In the genomic region with DNA sequence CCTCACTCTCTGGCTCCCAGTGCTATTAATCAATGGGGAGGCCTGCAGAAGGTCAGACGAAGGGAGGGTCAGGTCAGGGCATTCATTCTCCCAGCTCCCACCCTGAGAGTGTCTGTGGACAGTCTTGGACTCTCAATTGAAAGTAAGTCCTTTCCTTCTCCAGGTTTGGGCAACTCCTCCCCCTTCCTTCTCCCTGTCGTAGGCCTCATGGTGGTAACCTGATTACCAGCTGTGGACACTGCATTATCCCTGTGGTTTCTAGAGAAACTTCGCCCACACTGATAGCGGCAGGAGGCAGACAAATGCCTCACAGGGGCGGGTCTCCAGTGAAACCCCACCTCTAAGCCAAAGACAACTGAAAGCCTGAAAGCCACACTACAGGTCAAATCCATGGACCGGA, we compare ENCODE assay signal across 8 cellular contexts. TPM values are rescaled to one million over a fixed set of nuclear protein-coding genes. Genes with fewer than 3 reads are reported as not detected.
DNase-seq lines count a peak whose midpoint lies in the region; ATAC-seq lines count a peak whose summit lies in the region.

No MANE protein-coding gene starts in this region.

- no peaks in the 10 kb centered on the region for H3K9me3 Mint-ChIP-seq in activated CD4-positive, alpha-beta memory T cell treated with anti-CD3 and anti-CD28 coated beads for 36 hours

- DNase-seq in H7 (peak; percentile 52), left lobe of liver (ENCODE audit: low spot score) (no peak), DMS53 treated with DMSO at 0.1 percent for 48 hours (lab: John Stamatoyannopoulos, UW; ENCODE audit: unreplicated experiment) (no peak), HuH-7 (ENCODE audit: low spot score) (no peak)
- peak; percentile 65 for DNase-seq in activated CD4-positive, alpha-beta memory T cell treated with anti-CD3 and anti-CD28 coated beads for 36 hours

- peak overlapping the region in 10 of 11 experiments; percentile 14 to 60 (median 52); a peak in 18 of 22 replicates for H3K9ac ChIP-seq in BLaER1 treated with 17β-estradiol and CSF1 and Interleukin-3, amounts not matched to agents 10 nM and 100 nM

- H3K4me3 Mint-ChIP-seq in activated CD4-positive, alpha-beta memory T cell treated with anti-CD3 and anti-CD28 coated beads for 36 hours = peak overlapping the region; percentile 40

- H3K36me3 Mint-ChIP-seq in activated CD4-positive, alpha-beta memory T cell treated with anti-CD3 and anti-CD28 coated beads for 36 hours = peaks cover under 1% of the 10 kb centered on the region

- H3K4me3 ChIP-seq in BLaER1 treated with 17β-estradiol and CSF1 and Interleukin-3, amounts not matched to agents 10 nM and 100 nM = no peak overlapping the region; a peak in 1 of 20 replicates
- no peak overlapping the region for H3K4me3 ChIP-seq in H7 (ENCODE audit: insufficient read depth, low read depth, low read length)

- H3K27ac ChIP-seq in BLaER1 treated with 17β-estradiol and CSF1 and Interleukin-3, amounts not matched to agents 10 nM and 100 nM = peak overlapping the region in 10 of 11 experiments; percentile 18 to 62 (median 45); a peak in 19 of 22 replicates

- H3K27me3 Mint-ChIP-seq in activated CD4-positive, alpha-beta memory T cell treated with anti-CD3 and anti-CD28 coated beads for 36 hours = no peaks in the 10 kb centered on the region

- intact Hi-C loops in activated CD4-positive, alpha-beta memory T cell treated with anti-CD3 and anti-CD28 coated beads for 36 hours (cut with micrococcal nuclease) = loop anchor here (2.0 kb wide), 1 partner anchor 18 kb away; no protein-coding TSS in a partner anchor

- ATAC-seq in left lobe of liver (peak; percentile 48), HG02884 (IDR thresholded peaks at IDR 0.05; ENCODE audit: unreplicated experiment) (no peak), GM19351 (IDR thresholded peaks at IDR 0.05; ENCODE audit: unreplicated experiment) (no peak)

- peak overlapping the region; percentile 68 for H3K27ac Mint-ChIP-seq in activated CD4-positive, alpha-beta memory T cell treated with anti-CD3 and anti-CD28 coated beads for 36 hours

- H3K27me3 ChIP-seq in BLaER1 treated with 17β-estradiol and CSF1 and Interleukin-3, amounts not matched to agents 10 nM and 100 nM = no peaks in the 10 kb centered on the region
- no peaks in the 10 kb centered on the region for H3K27me3 ChIP-seq in H7 (ENCODE audit: control insufficient read depth, insufficient read depth, low read length)

- POLR2A ChIA-PET in activated CD4-positive, alpha-beta memory T cell treated with anti-CD3 and anti-CD28 coated beads for 36 hours (lab: Charles Lee) = interaction anchor here (1.1 to 1.2 kb wide), 2 partner anchors 10 to 24 kb away, joined by 3 to 4 read pairs; no protein-coding TSS in a partner anchor

- H3K4me2 ChIP-seq in BLaER1 treated with 17β-estradiol and CSF1 and Interleukin-3, amounts not matched to agents 10 nM and 100 nM = peak overlapping the region; percentile 74 to 99 (median 88)

- H3K4me1 Mint-ChIP-seq in activated CD4-positive, alpha-beta memory T cell treated with anti-CD3 and anti-CD28 coated beads for 36 hours (ENCODE audit: low read depth) = peaks cover 90% of the 10 kb centered on the region

- no peaks in the 10 kb centered on the region for H3K9me3 ChIP-seq in BLaER1 treated with 17β-estradiol and CSF1 and Interleukin-3, amounts not matched to agents 10 nM and 100 nM (replicated peaks in 1 of 11)

- peaks cover 68 to 100% (median 98%) of the 10 kb centered on the region in 11 experiments for H4K20me1 ChIP-seq in BLaER1 treated with 17β-estradiol and CSF1 and Interleukin-3, amounts not matched to agents 10 nM and 100 nM

- peaks cover 0 to 18% (median 12%) of the 10 kb centered on the region in 11 experiments; a peak in 18 of 22 replicates for H3K36me3 ChIP-seq in BLaER1 treated with 17β-estradiol and CSF1 and Interleukin-3, amounts not matched to agents 10 nM and 100 nM
- no peaks in the 10 kb centered on the region for H3K36me3 ChIP-seq in H7 (replicated peaks; ENCODE audit: control insufficient read depth, insufficient read depth, low read length)

- peaks cover 96 to 100% (median 98%) of the 10 kb centered on the region in 10 experiments for H3K4me1 ChIP-seq in BLaER1 treated with 17β-estradiol and CSF1 and Interleukin-3, amounts not matched to agents 10 nM and 100 nM

- CTCF ChIA-PET in activated CD4-positive, alpha-beta memory T cell treated with anti-CD3 and anti-CD28 coated beads for 36 hours (lab: Charles Lee) = interaction anchor here (0.7 to 2.0 kb wide), 3 partner anchors 24 to 59 kb away, joined by 3 to 5 read pairs (median 5); a partner anchor contains a TSS

RNA-seq across cellular contexts. Expression of a gene that starts 57.7 kb away (rescaled TPM):
- total RNA-seq in H7 (2014; rRNA removed; shearing (Covaris generic)) = 25.7 and 31.0 TPM in 2 replicates
- total RNA-seq in activated CD4-positive, alpha-beta memory T cell treated with anti-CD3 and anti-CD28 coated beads for 36 hours = 10 to 100 TPM; 57.9 to 62.3 TPM
- total RNA-seq in left lobe of liver = 3.6 TPM

RNA-seq across cellular contexts. Expression of a gene that starts 58.6 kb away (rescaled TPM):
- 98.7 and 100 TPM in 2 replicates for total RNA-seq in H7 (2014; rRNA removed; shearing (Covaris generic))
- total RNA-seq in activated CD4-positive, alpha-beta memory T cell treated with anti-CD3 and anti-CD28 coated beads for 36 hours = 100 to 1,000 TPM; 174 to 182 TPM
- total RNA-seq in left lobe of liver = 45.8 TPM

Comparison
In these comparisons a context has a peak if more than half of its experiments do, and no peak if none do; other contexts are left out.
1. DNase-seq: peak in H7 (single experiment) and activated CD4-positive, alpha-beta memory T cell treated with anti-CD3 and anti-CD28 coated beads for 36 hours (single experiment); none in left lobe of liver (single experiment), DMS53 treated with DMSO at 0.1 percent for 48 hours (single experiment) and HuH-7 (single experiment).